8 cellular contexts compared by ENCODE assay signal in genomic region chr3:50616770-50617095, GRCh38. TPM values are rescaled to one million over a fixed set of nuclear protein-coding genes. Genes with fewer than 3 reads are reported as not detected.
DNase-seq lines count a peak whose midpoint lies in the region; ATAC-seq and TF ChIP-seq lines count a peak whose summit lies in the region.

No MANE protein-coding gene starts in this region.

- peak; percentile 72 for ATAC-seq in HG02642 (IDR thresholded peaks at IDR 0.05; ENCODE audit: poor library complexity, unreplicated experiment)

- peak in 1 of 2 donors; percentile 41 for TF ChIP-seq POLR2A in vagina (IDR thresholded peaks at IDR 0.05)

- H3K9me3 ChIP-seq in right atrium auricular region (no peaks in the 10 kb centered on the region), vagina (no peaks in the 10 kb centered on the region)

- no peaks in the 10 kb centered on the region for H3K36me3 ChIP-seq in right atrium auricular region
- no peaks in the 10 kb centered on the region for H3K36me3 ChIP-seq in rectal smooth muscle tissue (ENCODE audit: control insufficient read depth, insufficient read depth, low read length)
- no peaks in the 10 kb centered on the region for H3K36me3 ChIP-seq in vagina

- intact Hi-C loops in vagina (cut with DNase I) = loop anchor here (5.0 kb wide), 2 partner anchors 771 to 816 kb away; partner anchors contain the start of gene MANF

- peak overlapping the region; percentile 43 for H3K4me3 ChIP-seq in GM12875 (ENCODE audit: low read depth, low read length)
- peak overlapping the region; percentile 90 to 92 for H3K4me3 ChIP-seq in right atrium auricular region
- peak overlapping the region; percentile 85 for H3K4me3 ChIP-seq in rectal smooth muscle tissue (ENCODE audit: low read length)
- peak overlapping the region; percentile 83 to 98 for H3K4me3 ChIP-seq in vagina

- H3K27me3 ChIP-seq in right atrium auricular region (no peaks in the 10 kb centered on the region), rectal smooth muscle tissue (ENCODE audit: control insufficient read depth, insufficient read depth, low read length) (no peaks in the 10 kb centered on the region), vagina (no peaks in the 10 kb centered on the region)

- H3K4me1 ChIP-seq in right atrium auricular region (peaks cover 0 to 61% of the 10 kb centered on the region in 2 donors), rectal smooth muscle tissue (ENCODE audit: control insufficient read depth, insufficient read depth, low read length) (peaks cover 5% of the 10 kb centered on the region), vagina (peaks cover 54% of the 10 kb centered on the region)

- TF ChIP-seq CTCF in GM12875 (IDR thresholded peaks at IDR 0.05; ENCODE audit: borderline replicate concordance, insufficient read depth, low read depth, low read length) (no peak), right atrium auricular region (IDR thresholded peaks at IDR 0.05) (no peak), vagina (IDR thresholded peaks at IDR 0.05) (no peak)

- DNase-seq in NCI-H128 (lab: John Stamatoyannopoulos, UW; ENCODE audit: unreplicated experiment) (peak; percentile 44), T-helper 1 cell (peak; percentile 88 to 95 (median 92)), amniotic stem cell (lab: John Stamatoyannopoulos, UW) (peak; percentile 91), right atrium auricular region (ENCODE audit: low spot score) (peak; percentile 96), vagina (ENCODE audit: extremely low spot score in 2 of 2) (no peak)

- peak overlapping the region; percentile 73 for H3K9ac ChIP-seq in rectal smooth muscle tissue (ENCODE audit: low read length)

- peak overlapping the region; percentile 97 to 98 for H3K27ac ChIP-seq in right atrium auricular region
- peak overlapping the region; percentile 74 for H3K27ac ChIP-seq in rectal smooth muscle tissue (ENCODE audit: low read depth, low read length)
- peak overlapping the region; percentile 94 for H3K27ac ChIP-seq in vagina

RNA-seq across cellular contexts. Expression of gene MAPKAPK3, which starts 0.2 kb away (rescaled TPM):
- 100 to 1,000 TPM; 148 to 187 TPM for total RNA-seq in right atrium auricular region
- 38.1 TPM for total RNA-seq in vagina

RNA-seq across cellular contexts. Expression of gene CISH, which starts 5.2 kb away (rescaled TPM):
- total RNA-seq in right atrium auricular region (1 to 10 TPM; 4.7 to 9.9 TPM), vagina (21.9 TPM)

RNA-seq across cellular contexts. Expression of gene HEMK1, which starts 47.4 kb away (rescaled TPM):
- total RNA-seq in right atrium auricular region (1 to 10 TPM; 7.2 to 9.6 TPM), vagina (3.4 TPM)

RNA-seq across cellular contexts. Expression of gene C3orf18, which starts 49.2 kb away (rescaled TPM):
- 10 to 100 TPM; 25.6 to 34.8 TPM for total RNA-seq in right atrium auricular region
- total RNA-seq in vagina = 10.8 TPM

RNA-seq across cellular contexts. Expression of gene DOCK3, which starts 58.0 kb away (rescaled TPM):
- 1 to 10 TPM; 2.7 to 4.6 TPM for total RNA-seq in right atrium auricular region
- 0.98 TPM for total RNA-seq in vagina

Comparison
In these comparisons a context has a peak if more than half of its experiments do, and no peak if none do; other contexts are left out.
1. DNase-seq: peak in NCI-H128 (single experiment), T-helper 1 cell (5 of 5), amniotic stem cell (single experiment) and right atrium auricular region (single experiment); none in vagina (0 of 2).
2. Peak in every context shown above with its lines, with median percentiles within 50 percentile points of each other: H3K4me3 ChIP-seq and H3K27ac ChIP-seq.